25 cellular contexts compared by ENCODE assay signal in the genomic region with DNA sequence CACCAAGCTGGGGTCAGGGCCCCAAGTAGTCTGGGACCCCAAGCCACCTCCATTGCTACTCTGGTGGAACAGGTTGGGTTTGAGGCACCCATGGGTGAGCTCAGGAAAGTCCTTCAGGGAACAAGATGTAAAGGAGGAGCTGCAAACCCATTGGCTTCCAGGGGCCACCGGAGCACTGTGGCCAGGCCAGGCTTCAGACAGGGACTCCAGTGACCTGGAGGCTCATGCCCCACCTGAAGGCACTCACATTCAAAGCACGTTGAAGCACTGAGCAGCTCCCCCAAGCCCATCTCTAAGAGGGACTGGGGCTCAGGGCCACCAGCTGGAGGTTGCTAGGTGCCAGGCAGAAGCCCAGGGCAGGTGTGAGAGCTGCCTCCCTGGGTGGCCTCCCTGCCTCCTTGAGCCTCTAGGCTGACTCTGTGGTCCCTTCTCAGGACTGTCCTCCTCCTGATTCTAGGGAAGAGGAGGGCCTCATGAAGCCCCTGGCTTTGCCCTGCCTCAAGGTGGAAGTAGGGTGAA. TPM values are rescaled to one million over a fixed set of nuclear protein-coding genes. Genes with fewer than 3 reads are reported as not detected.
A peak's percentile ranks its signal among the peaks of the same experiment; 100 is the strongest.
DNase-seq lines count a peak whose midpoint lies in the region; ATAC-seq and TF ChIP-seq lines count a peak whose summit lies in the region.
"Had no signal": no experiment of that assay in that cellular context is flagged by ENCODE, and none has a peak within 500 bp of the region (broad histone marks: within the 10 kb centered on the region; RNA-seq: fewer than 3 reads in every experiment).

No MANE protein-coding gene starts in this region.

- no peak overlapping the region for H3K27ac Mint-ChIP-seq in activated B cell treated with CpG ODN at 0.5 μM for 24 hours
- H3K27ac Mint-ChIP-seq: CD8-positive, alpha-beta T cell; memory B cell had no signal

- peaks cover 4% of the 10 kb centered on the region for H3K9me3 Mint-ChIP-seq in activated B cell treated with CpG ODN at 0.5 μM for 24 hours
- H3K9me3 Mint-ChIP-seq: activated CD4-positive, alpha-beta T cell treated with anti-CD3 and anti-CD28 coated beads, Interleukin-2, amount 10 ng/mL, durations not matched to agents 24 days and 14 days; CD8-positive, alpha-beta T cell; memory B cell had no signal

- no peak for ATAC-seq in left ventricle myocardium superior
- ATAC-seq in activated B cell treated with CpG ODN at 0.5 μM for 24 hours (ENCODE audit: low read depth), result no peak
- ATAC-seq in left colon, result peak; percentile 26
- ATAC-seq in GM18519 (IDR thresholded peaks at IDR 0.05; ENCODE audit: low FRiP score, unreplicated experiment), result no peak
- no peak for ATAC-seq in GM18868 (IDR thresholded peaks at IDR 0.05; ENCODE audit: unreplicated experiment)
- ATAC-seq: CD8-positive, alpha-beta T cell had no signal

- H3K9me3 ChIP-seq in right atrium auricular region (peaks cover 0 to 4% of the 10 kb centered on the region in 2 donors), stomach (peaks cover 0 to 8% (median 4%) of the 10 kb centered on the region in 4 donors), WERI-Rb-1 (ENCODE audit: severe bottlenecking) (no peaks in the 10 kb centered on the region)
- H3K9me3 ChIP-seq: transverse colon had no signal

- WGBS in stomach, 5 donors, result 68 to 100% (median 94%) methylated on average over 2 of the region's 2 CpGs

- TF ChIP-seq EP300 in stomach (IDR thresholded peaks at IDR 0.05), result no peak

- no peaks in the 10 kb centered on the region for H3K27me3 Mint-ChIP-seq in activated B cell treated with CpG ODN at 0.5 μM for 24 hours
- H3K27me3 Mint-ChIP-seq: activated CD4-positive, alpha-beta T cell treated with anti-CD3 and anti-CD28 coated beads, Interleukin-2, amount 10 ng/mL, durations not matched to agents 24 days and 14 days had no signal

- H3K4me3 Mint-ChIP-seq in activated B cell treated with CpG ODN at 0.5 μM for 24 hours, result no peak overlapping the region
- H3K4me3 Mint-ChIP-seq: activated CD4-positive, alpha-beta T cell treated with anti-CD3 and anti-CD28 coated beads, Interleukin-2, amount 10 ng/mL, durations not matched to agents 24 days and 14 days; CD8-positive, alpha-beta T cell; memory B cell; naive thymus-derived CD4-positive, alpha-beta T cell had no signal

- peak; percentile 7 for DNase-seq in left ventricle myocardium superior
- DNase-seq in right atrium auricular region (ENCODE audit: low spot score), result no peak
- DNase-seq in activated B cell treated with CpG ODN at 0.5 μM for 24 hours, result peak; percentile 7
- no peak for DNase-seq in left colon
- DNase-seq in stomach, result peak; percentile 20
- no peak for DNase-seq in WERI-Rb-1
- DNase-seq: activated CD4-positive, alpha-beta T cell treated with anti-CD3 and anti-CD28 coated beads, Interleukin-2, amount 10 ng/mL, durations not matched to agents 24 days and 14 days; activated naive CD4-positive, alpha-beta T cell treated with anti-CD3 and anti-CD28 coated beads, Interleukin-2, amount 50 U/mL, for 16 hours; DMS79; GOT3; hypothalamus; MM.1S; NCI-H1436; NCI-H2171; NCI-H69; Right ventricle myocardium superior; stimulated activated naive CD4-positive, alpha-beta T cell treated with Interleukin-2 at 50 U/mL for 16 hours had no signal

- no peaks in the 10 kb centered on the region for H3K4me1 Mint-ChIP-seq in activated B cell treated with CpG ODN at 0.5 μM for 24 hours
- H3K4me1 Mint-ChIP-seq: memory B cell had no signal

- no peak for TF ChIP-seq POLR2A in stomach (IDR thresholded peaks at IDR 0.05)

- H3K36me3 ChIP-seq in right atrium auricular region, result no peaks in the 10 kb centered on the region
- H3K36me3 ChIP-seq in stomach, result no peaks in the 10 kb centered on the region
- H3K36me3 ChIP-seq in WERI-Rb-1, result peaks cover 54% of the 10 kb centered on the region
- H3K36me3 ChIP-seq: transverse colon had no signal

- H3K4me1 ChIP-seq in right atrium auricular region (peaks cover 0 to 18% of the 10 kb centered on the region in 2 donors), stomach (peaks cover 0 to 16% (median 8%) of the 10 kb centered on the region in 4 donors)

- TF ChIP-seq CTCF in right atrium auricular region (IDR thresholded peaks at IDR 0.05), result no peak
- TF ChIP-seq CTCF in activated B cell treated with CpG ODN at 0.5 μM for 24 hours (IDR thresholded peaks at IDR 0.05), result no peak
- TF ChIP-seq CTCF in stomach (IDR thresholded peaks at IDR 0.05), result no peak
- no peak for TF ChIP-seq CTCF in WERI-Rb-1 (IDR thresholded peaks at IDR 0.05; ENCODE audit: low read depth, low read length)

- H3K27me3 ChIP-seq in right atrium auricular region, result no peaks in the 10 kb centered on the region
- H3K27me3 ChIP-seq in stomach, result no peaks in the 10 kb centered on the region
- H3K27me3 ChIP-seq in WERI-Rb-1 (ENCODE audit: insufficient read depth, low read depth, severe bottlenecking), result no peaks in the 10 kb centered on the region
- H3K27me3 ChIP-seq: transverse colon had no signal

- intact Hi-C loops in left ventricle myocardium superior (cut with micrococcal nuclease) (no loop called here), activated B cell treated with CpG ODN at 0.5 μM for 24 hours (cut with micrococcal nuclease) (no loop called here), left colon (cut with DNase I, micrococcal nuclease) (no loop called here), stomach (cut with DNase I; ENCODE audit: low total_unique reads) (no loop called here)

- H3K4me3 ChIP-seq in right atrium auricular region (no peak overlapping the region), stomach (no peak overlapping the region), WERI-Rb-1 (ENCODE audit: low read depth, low read length) (no peak overlapping the region)
- H3K4me3 ChIP-seq: K562, transverse colon had no signal

- POLR2A ChIA-PET in activated B cell treated with CpG ODN at 0.5 μM for 24 hours (lab: Charles Lee), result no interaction called here

- CTCF ChIA-PET in activated B cell treated with CpG ODN at 0.5 μM for 24 hours (lab: Charles Lee), result interaction anchor here (0.7 kb wide), 1 partner anchor 1063 kb away, joined by 3 read pairs; no protein-coding TSS in a partner anchor

- H3K27ac ChIP-seq in right atrium auricular region, result no peak overlapping the region
- peak overlapping the region in 2 of 5 donors; percentile 5 to 22 for H3K27ac ChIP-seq in stomach
- no peak overlapping the region for H3K27ac ChIP-seq in WERI-Rb-1
- H3K27ac ChIP-seq: parathyroid adenoma, transverse colon had no signal

- no peaks in the 10 kb centered on the region for H3K36me3 Mint-ChIP-seq in activated B cell treated with CpG ODN at 0.5 μM for 24 hours (ENCODE audit: low read depth)
- H3K36me3 Mint-ChIP-seq: CD8-positive, alpha-beta T cell; naive thymus-derived CD4-positive, alpha-beta T cell had no signal

RNA-seq across cellular contexts. Expression of gene FAM222A, which starts 49.1 kb away (rescaled TPM):
- total RNA-seq in left ventricle myocardium superior (25.7 TPM), right atrium auricular region (10 to 100 TPM; 23.6 to 32.4 TPM), activated B cell treated with CpG ODN at 0.5 μM for 24 hours (0.73 and 1.6 TPM in 2 replicates), left colon (1 to 10 TPM; 3.0 to 4.7 TPM), stomach (10 to 100 TPM in 1 of 5 donors, 1 to 10 TPM in 4; 1.7 to 19.7 (median 5.4) TPM)
- 1 to 10 TPM; 3.1 to 5.4 (median 3.7) TPM for polyA plus RNA-seq in stomach

Comparison
In these comparisons a context has a peak if more than half of its experiments do, and no peak if none do; other contexts are left out.
1. DNase-seq: peak in left ventricle myocardium superior (single experiment), activated B cell treated with CpG ODN at 0.5 μM for 24 hours (single experiment) and stomach (single experiment); none in right atrium auricular region (single experiment), left colon (0 of 2) and WERI-Rb-1 (single experiment).